Comparison of ENCODE assay signal across 19 cellular contexts in genomic region chr22:50057868-50058311, GRCh38. TPM values are rescaled to one million over a fixed set of nuclear protein-coding genes. Genes with fewer than 3 reads are reported as not detected.
DNase-seq lines count a peak whose midpoint lies in the region; ATAC-seq, FAIRE-seq and TF ChIP-seq lines count a peak whose summit lies in the region.
"Had no signal": no experiment of that assay in that cellular context is flagged by ENCODE, and none has a peak within 500 bp of the region (broad histone marks: within the 10 kb centered on the region; RNA-seq: fewer than 3 reads in every experiment).

Gene TTLL8, minus strand, starts transcription at chr22:50058298.

- H3K9me3 Mint-ChIP-seq in activated naive CD8-positive, alpha-beta T cell (ENCODE audit: low read depth), result no peaks in the 10 kb centered on the region
- no peaks in the 10 kb centered on the region for H3K9me3 Mint-ChIP-seq in activated naive CD8-positive, alpha-beta T cell treated with anti-CD3 and anti-CD28 coated beads, Interleukin-2, amount 50 U/mL, for 24 hours
- peaks cover 11% of the 10 kb centered on the region for H3K9me3 Mint-ChIP-seq in mesothelial cell of epicardium

- no peak for TF ChIP-seq CTCF in mesothelial cell of epicardium (IDR thresholded peaks at IDR 0.05; ENCODE audit: unreplicated experiment)
- no peak for TF ChIP-seq CTCF in D721Med (IDR thresholded peaks at IDR 0.05; ENCODE audit: insufficient read depth, missing control alignments)

- H3K9ac ChIP-seq in stomach smooth muscle (ENCODE audit: low read length in 2 of 2), result no peak within 1 kb of the TSS

- no peak for DNase-seq in activated naive CD8-positive, alpha-beta T cell treated with anti-CD3 and anti-CD28 coated beads, Interleukin-2, amount 50 U/mL, for 24 hours
- DNase-seq in mesothelial cell of epicardium (ENCODE audit: low spot score in 2 of 2, unreplicated experiment in 2 of 2), result no peak
- DNase-seq in D721Med (ENCODE audit: insufficient read length, low spot score), result no peak
- DNase-seq in mesenteric fat pad (ENCODE audit: low spot score), result no peak
- DNase-seq in kidney tubule cell (ENCODE audit: low spot score), result no peak
- DNase-seq: activated CD4-positive, alpha-beta T cell treated with anti-CD3 and anti-CD28 coated beads, Interleukin-2, amount 10 ng/mL, durations not matched to agents 7 days and 5 days; COR-L47; NCI-H1105; occipital lobe had no signal

- ATAC-seq in activated naive CD8-positive, alpha-beta T cell treated with anti-CD3 and anti-CD28 coated beads, Interleukin-2, amount 50 U/mL, for 24 hours, result no peak
- ATAC-seq: Panc1 had no signal

- H3K4me3 Mint-ChIP-seq in activated naive CD8-positive, alpha-beta T cell, result peak within 1 kb of the TSS; percentile 30
- no peak within 1 kb of the TSS for H3K4me3 Mint-ChIP-seq in activated naive CD8-positive, alpha-beta T cell treated with anti-CD3 and anti-CD28 coated beads, Interleukin-2, amount 50 U/mL, for 24 hours
- H3K4me3 Mint-ChIP-seq in mesothelial cell of epicardium, result peak within 1 kb of the TSS; percentile 62
- H3K4me3 Mint-ChIP-seq: activated CD4-positive, alpha-beta T cell treated with anti-CD3 and anti-CD28 coated beads, Interleukin-2, amount 10 ng/mL, durations not matched to agents 7 days and 5 days; activated T-helper 1 cell treated with anti-CD3 and anti-CD28 coated beads, Interleukin-12 subunit alpha, Interleukin-12 subunit beta, Interleukin-2, Interleukin-4 antibody, amounts not matched to agents 30 ng/mL and 10 ng/mL and 1 ng/mL, durations not matched to agents 14 hours and 24 hours and 36 hours had no signal

- peaks cover 3% of the 10 kb centered on the region for H3K27me3 Mint-ChIP-seq in activated naive CD8-positive, alpha-beta T cell
- peaks cover 24% of the 10 kb centered on the region for H3K27me3 Mint-ChIP-seq in activated naive CD8-positive, alpha-beta T cell treated with anti-CD3 and anti-CD28 coated beads, Interleukin-2, amount 50 U/mL, for 24 hours
- peaks cover 10% of the 10 kb centered on the region for H3K27me3 Mint-ChIP-seq in mesothelial cell of epicardium (ENCODE audit: low read depth)

- H3K36me3 Mint-ChIP-seq in activated naive CD8-positive, alpha-beta T cell, result no peaks in the 10 kb centered on the region
- no peaks in the 10 kb centered on the region for H3K36me3 Mint-ChIP-seq in activated naive CD8-positive, alpha-beta T cell treated with anti-CD3 and anti-CD28 coated beads, Interleukin-2, amount 50 U/mL, for 24 hours (ENCODE audit: low read depth)
- no peaks in the 10 kb centered on the region for H3K36me3 Mint-ChIP-seq in mesothelial cell of epicardium

- H3K27me3 ChIP-seq in ectodermal cell (ENCODE audit: control insufficient read depth, insufficient read depth, low read length, poor library complexity, severe bottlenecking) (peaks cover 23% of the 10 kb centered on the region), stomach smooth muscle (ENCODE audit: control insufficient read depth in 1 of 2, insufficient read depth in 2 of 2, low read length in 2 of 2) (peaks cover 25 to 31% of the 10 kb centered on the region in 2 donors)

- H3K4me3 ChIP-seq in ectodermal cell (ENCODE audit: insufficient read depth, low read depth, low read length), result peak within 1 kb of the TSS; percentile 34
- peak within 1 kb of the TSS; percentile 29 to 40 for H3K4me3 ChIP-seq in stomach smooth muscle (ENCODE audit: low read length in 2 of 2)

- no peaks in the 10 kb centered on the region for H3K36me3 ChIP-seq in ectodermal cell (ENCODE audit: control insufficient read depth, insufficient read depth, low read length)
- no peaks in the 10 kb centered on the region for H3K36me3 ChIP-seq in stomach smooth muscle (ENCODE audit: control insufficient read depth in 2 of 2, insufficient read depth in 2 of 2, low read length in 2 of 2)

- peaks cover 2% of the 10 kb centered on the region for H3K4me1 Mint-ChIP-seq in activated naive CD8-positive, alpha-beta T cell (ENCODE audit: low read depth)
- H3K4me1 Mint-ChIP-seq in activated naive CD8-positive, alpha-beta T cell treated with anti-CD3 and anti-CD28 coated beads, Interleukin-2, amount 50 U/mL, for 24 hours, result no peaks in the 10 kb centered on the region
- H3K4me1 Mint-ChIP-seq in mesothelial cell of epicardium, result peaks cover 27% of the 10 kb centered on the region
- H3K4me1 Mint-ChIP-seq: activated CD4-positive, alpha-beta T cell treated with anti-CD3 and anti-CD28 coated beads, Interleukin-2, amount 10 ng/mL, durations not matched to agents 7 days and 5 days had no signal

- no peak within 1 kb of the TSS for H3K27ac Mint-ChIP-seq in activated naive CD8-positive, alpha-beta T cell
- H3K27ac Mint-ChIP-seq in activated naive CD8-positive, alpha-beta T cell treated with anti-CD3 and anti-CD28 coated beads, Interleukin-2, amount 50 U/mL, for 24 hours, result no peak within 1 kb of the TSS
- peak within 1 kb of the TSS; percentile 64 for H3K27ac Mint-ChIP-seq in mesothelial cell of epicardium
- H3K27ac Mint-ChIP-seq: activated CD4-positive, alpha-beta T cell treated with anti-CD3 and anti-CD28 coated beads, Interleukin-2, amount 10 ng/mL, durations not matched to agents 7 days and 5 days; activated T-helper 1 cell treated with anti-CD3 and anti-CD28 coated beads, Interleukin-12 subunit alpha, Interleukin-12 subunit beta, Interleukin-2, Interleukin-4 antibody, amounts not matched to agents 30 ng/mL and 10 ng/mL and 1 ng/mL, durations not matched to agents 14 hours and 24 hours and 36 hours had no signal

- peaks cover 10% of the 10 kb centered on the region for H3K4me1 ChIP-seq in ectodermal cell (ENCODE audit: control insufficient read depth, insufficient read depth, low read length)
- H3K4me1 ChIP-seq in stomach smooth muscle (ENCODE audit: control insufficient read depth, insufficient read depth, low read length), result peaks cover 8% of the 10 kb centered on the region

- WGBS in ectodermal cell, 2 experiments, result 30% methylated on average over 40 of the region's 40 CpGs

- H3K27ac ChIP-seq in ectodermal cell (ENCODE audit: insufficient read depth, low read depth, low read length, poor library complexity, severe bottlenecking) (no peak within 1 kb of the TSS), stomach smooth muscle (ENCODE audit: low read length) (no peak within 1 kb of the TSS)
- H3K27ac ChIP-seq: 22Rv1 had no signal

- no peaks in the 10 kb centered on the region for H3K9me3 ChIP-seq in ectodermal cell (ENCODE audit: control insufficient read depth, low read length)
- H3K9me3 ChIP-seq in stomach smooth muscle (ENCODE audit: control insufficient read depth in 2 of 2, low read length in 2 of 2), result peaks cover 0 to 6% of the 10 kb centered on the region in 2 donors

- FAIRE-seq in D721Med (lab: Jason Lieb, UNC), result no peak
- FAIRE-seq: GM18507 had no signal

RNA-seq across cellular contexts. Expression of gene TTLL8, which starts in this region (rescaled TPM):
- polyA plus RNA-seq in ectodermal cell (2013, experiment 1 of 4), result not detected
- polyA plus RNA-seq in ectodermal cell (2013, experiment 2 of 4), result 0.07 TPM
- polyA plus RNA-seq in ectodermal cell (2013, experiment 3 of 4), result not detected
- not detected for polyA plus RNA-seq in ectodermal cell (2013, experiment 4 of 4)
- total RNA-seq in mesothelial cell of epicardium, result 0.11 to 0.44 TPM (median 0.13 TPM) in 3 replicates
- not detected for total RNA-seq in mesenteric fat pad
- total RNA-seq: activated CD4-positive, alpha-beta T cell treated with anti-CD3 and anti-CD28 coated beads, Interleukin-2, amount 10 ng/mL, durations not matched to agents 7 days and 5 days; activated T-helper 1 cell treated with anti-CD3 and anti-CD28 coated beads, Interleukin-12 subunit alpha, Interleukin-12 subunit beta, Interleukin-2, Interleukin-4 antibody, amounts not matched to agents 30 ng/mL and 10 ng/mL and 1 ng/mL, durations not matched to agents 14 hours and 24 hours and 36 hours; HT1080; NCI-H460; occipital lobe; temporal lobe had no signal
